ENCODE assay signal across 14 cellular contexts in the genomic region with DNA sequence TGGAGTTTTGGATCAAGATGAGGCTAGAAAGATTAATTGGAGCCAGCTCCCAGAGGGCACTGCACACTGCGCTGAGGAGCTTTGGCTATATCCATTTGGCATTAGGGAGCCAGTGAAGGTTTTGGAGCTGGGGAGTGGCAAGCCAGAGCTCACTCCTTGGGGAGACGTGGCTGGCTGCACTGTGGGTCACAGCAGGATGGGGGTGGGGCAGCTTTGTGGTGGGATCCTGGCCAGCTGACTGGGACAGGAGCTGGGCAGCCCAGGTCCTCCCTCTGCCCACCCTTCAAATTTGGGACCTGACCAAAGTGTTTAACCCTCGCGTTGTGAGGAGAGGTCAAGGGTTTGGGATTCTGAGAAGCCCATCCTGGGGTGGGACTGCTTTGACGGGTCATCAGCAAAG. TPM values are rescaled to one million over a fixed set of nuclear protein-coding genes. Genes with fewer than 3 reads are reported as not detected.
DNase-seq lines count a peak whose midpoint lies in the region; ATAC-seq and TF ChIP-seq lines count a peak whose summit lies in the region.
"Had no signal": no experiment of that assay in that cellular context is flagged by ENCODE, and none has a peak within 500 bp of the region (broad histone marks: within the 10 kb centered on the region; RNA-seq: fewer than 3 reads in every experiment).

No MANE protein-coding gene starts in this region.

- no peaks in the 10 kb centered on the region for H3K9me3 ChIP-seq in lower lobe of right lung
- no peaks in the 10 kb centered on the region for H3K9me3 ChIP-seq in stomach

- TF ChIP-seq POLR2A in stomach (IDR thresholded peaks at IDR 0.05) = no peak

- H3K27ac Mint-ChIP-seq in IgD-negative memory B cell = peak overlapping the region in 2 of 3 donors; percentile 73 to 91
- peak overlapping the region; percentile 99 for H3K27ac Mint-ChIP-seq in activated naive CD8-positive, alpha-beta T cell

- WGBS in stomach, 5 donors = 62 to 79% (median 72%) methylated on average over 5 of the region's 5 CpGs

- H3K27me3 ChIP-seq in lower lobe of right lung (ENCODE audit: low read depth) = no peaks in the 10 kb centered on the region
- no peaks in the 10 kb centered on the region for H3K27me3 ChIP-seq in stomach

- no peaks in the 10 kb centered on the region for H3K36me3 ChIP-seq in lower lobe of right lung
- H3K36me3 ChIP-seq in stomach = no peaks in the 10 kb centered on the region

- intact Hi-C loops in lower lobe of right lung (cut with DNase I) = no loop called here
- intact Hi-C loops in stomach (cut with DNase I; ENCODE audit: low total_unique reads) = no loop called here

- no peaks in the 10 kb centered on the region for H3K27me3 Mint-ChIP-seq in IgD-negative memory B cell
- no peaks in the 10 kb centered on the region for H3K27me3 Mint-ChIP-seq in activated naive CD8-positive, alpha-beta T cell

- H3K4me1 ChIP-seq in lower lobe of right lung (peaks cover 68% of the 10 kb centered on the region), stomach (peaks cover 36 to 60% (median 50%) of the 10 kb centered on the region in 4 donors)

- no peaks in the 10 kb centered on the region for H3K36me3 Mint-ChIP-seq in IgD-negative memory B cell
- no peaks in the 10 kb centered on the region for H3K36me3 Mint-ChIP-seq in activated naive CD8-positive, alpha-beta T cell

- H3K4me3 Mint-ChIP-seq in IgD-negative memory B cell = peak overlapping the region in 2 of 4 donors; percentile 87
- H3K4me3 Mint-ChIP-seq in activated naive CD8-positive, alpha-beta T cell = peak overlapping the region; percentile 82

- H3K9me3 Mint-ChIP-seq in IgD-negative memory B cell = no peaks in the 10 kb centered on the region
- H3K9me3 Mint-ChIP-seq in activated naive CD8-positive, alpha-beta T cell (ENCODE audit: low read depth) = no peaks in the 10 kb centered on the region

- no peak for DNase-seq in lower lobe of right lung
- no peak for DNase-seq in stomach
- DNase-seq in AG08395 (ENCODE audit: low spot score) = no peak
- DNase-seq: foreskin melanocyte; mesendoderm; NCI-H1417; OCI-M1; stimulated activated CD4-positive, alpha-beta T cell treated with anti-CD3 and anti-CD28 coated beads, Interleukin-4, amount 100 ng/mL, for 4 hours; WERI-Rb-1 had no signal

- TF ChIP-seq EP300 in stomach (IDR thresholded peaks at IDR 0.05) = no peak

- H3K4me1 Mint-ChIP-seq in IgD-negative memory B cell = peaks cover 24 to 37% (median 30%) of the 10 kb centered on the region in 3 donors
- peaks cover 67% of the 10 kb centered on the region for H3K4me1 Mint-ChIP-seq in activated naive CD8-positive, alpha-beta T cell (ENCODE audit: low read depth)

- H3K4me3 ChIP-seq in lower lobe of right lung = peak overlapping the region; percentile 20
- peak overlapping the region in 1 of 4 donors; percentile 6 for H3K4me3 ChIP-seq in stomach

- no peak for ATAC-seq in lower lobe of right lung
- no peak for ATAC-seq in esophagus mucosa
- ATAC-seq in GM19023 (IDR thresholded peaks at IDR 0.05; ENCODE audit: unreplicated experiment) = no peak

- TF ChIP-seq CTCF in lower lobe of right lung (IDR thresholded peaks at IDR 0.05) (no peak), stomach (IDR thresholded peaks at IDR 0.05) (no peak)

- H3K27ac ChIP-seq in lower lobe of right lung (peak overlapping the region; percentile 89), stomach (peak overlapping the region; percentile 69 to 93 (median 86))

RNA-seq across cellular contexts. Expression of gene C10orf105, which starts 5.0 kb away (rescaled TPM):
- not detected for polyA plus RNA-seq in IgD-negative memory B cell
- total RNA-seq in lower lobe of right lung = 0.32 TPM
- not detected for total RNA-seq in stomach
- polyA plus RNA-seq in stomach = under 1 TPM in 1 of 3 donors, not detected in 2; 0.03 TPM
- not detected for total RNA-seq in esophagus mucosa
- total RNA-seq: H4 had no signal

RNA-seq across cellular contexts. Expression of gene VSIR, which starts 58.7 kb away (rescaled TPM):
- 73.6 TPM for polyA plus RNA-seq in IgD-negative memory B cell
- total RNA-seq in lower lobe of right lung = 117 TPM
- total RNA-seq in stomach = 100 to 1,000 TPM in 1 of 5 donors, 10 to 100 TPM in 4; 14.7 to 103 (median 16.5) TPM
- 10 to 100 TPM; 14.2 to 21.7 (median 15.9) TPM for polyA plus RNA-seq in stomach
- total RNA-seq in esophagus mucosa = 45.8 TPM
